1 cellular context compared by ENCODE assay signal in the genomic region with DNA sequence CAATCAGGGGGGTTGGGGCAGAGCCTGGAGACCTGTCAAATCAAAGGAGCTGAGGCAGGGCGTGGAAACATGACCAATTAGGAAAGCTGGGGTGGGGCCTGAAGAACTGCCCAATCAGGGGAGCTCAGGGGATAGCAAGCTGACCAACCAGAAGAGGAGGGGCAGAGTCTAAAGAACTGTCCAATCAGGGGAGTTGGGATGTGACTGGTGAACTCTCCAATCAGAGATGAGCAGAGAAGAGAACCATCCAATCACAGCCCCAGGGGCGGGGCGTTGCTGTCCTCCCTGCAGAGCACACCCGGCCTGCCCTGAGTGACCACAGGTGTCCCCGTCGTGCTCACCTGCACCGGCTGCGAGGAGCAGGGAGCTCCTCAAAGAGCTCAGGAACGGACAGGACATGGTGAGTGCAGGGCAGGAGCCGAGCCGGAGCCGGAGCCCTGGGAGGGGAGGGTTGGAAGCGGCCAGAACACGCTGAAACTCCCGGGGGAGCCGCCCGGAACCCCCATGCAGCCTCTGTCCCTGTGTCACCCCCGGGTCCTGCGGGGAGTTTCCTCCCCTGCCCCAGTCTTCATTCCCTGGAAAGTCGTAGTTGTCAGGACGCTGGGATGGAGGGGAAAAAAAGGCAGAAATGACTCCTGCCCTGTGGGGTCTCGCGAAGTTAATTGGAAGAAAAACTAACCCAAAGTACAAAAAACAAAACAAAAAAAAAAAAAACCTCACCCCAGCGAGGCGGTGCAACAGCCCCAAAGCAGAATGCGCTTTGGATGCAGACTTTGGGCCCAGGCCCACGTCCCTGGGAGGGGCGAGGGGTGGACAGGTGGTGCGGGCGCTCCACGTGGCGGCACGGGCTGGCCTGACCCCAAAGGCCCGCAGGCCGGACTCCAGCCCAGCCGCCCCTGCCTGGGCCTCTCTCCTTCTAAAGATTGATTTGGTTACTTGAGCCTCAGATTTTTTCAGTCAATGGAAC.
TF ChIP-seq lines count a peak whose summit lies in the region.

TSS of gene ZNF556 (plus strand) at position 311 of the 967 bp plus-strand sequence. CDS start at position 398, 87 bp downstream.

TF ChIP-seq in HCT116, 20 proteins besides CTCF, POLR2A, EP300 and RAD21 (continued from another document):
- TF ChIP-seq SIN3A (IDR thresholded peaks at IDR 0.05; ENCODE audit: low read depth), result no peak
- no peak for TF ChIP-seq ZNF274 (IDR thresholded peaks at IDR 0.05; ENCODE audit: low read depth, low read length)
